ENCODE assay signal across 14 cellular contexts in the genomic region with DNA sequence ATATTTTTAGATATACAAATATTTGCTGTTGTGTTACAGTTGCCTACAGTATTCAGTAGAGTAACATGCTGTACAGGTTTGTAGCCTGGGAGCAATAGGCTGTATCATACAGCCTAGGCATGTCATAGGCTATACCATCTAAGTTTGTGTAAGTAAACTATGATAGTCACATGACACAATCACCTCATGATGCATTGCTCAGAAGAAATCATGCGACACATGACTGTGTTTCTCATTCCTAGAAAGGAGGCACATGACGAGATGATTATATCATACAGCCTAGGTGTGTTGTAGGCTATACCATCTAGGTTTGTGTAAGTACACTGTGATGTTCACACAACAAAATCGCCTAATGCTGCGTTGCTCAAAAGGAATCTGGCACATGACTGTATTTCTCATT. TPM values are rescaled to one million over a fixed set of nuclear protein-coding genes. Genes with fewer than 3 reads are reported as not detected.
DNase-seq lines count a peak whose midpoint lies in the region; ATAC-seq and TF ChIP-seq lines count a peak whose summit lies in the region.
"Had no signal": no experiment of that assay in that cellular context is flagged by ENCODE, and none has a peak within 500 bp of the region (broad histone marks: within the 10 kb centered on the region; RNA-seq: fewer than 3 reads in every experiment).

No MANE protein-coding gene starts in this region.

- H3K27ac ChIP-seq in HEK293 (ENCODE audit: extremely low read depth, low read depth, low read length) (no peak overlapping the region), foreskin keratinocyte (no peak overlapping the region)

- no peaks in the 10 kb centered on the region for H3K4me1 ChIP-seq in HEK293 (ENCODE audit: control insufficient read depth, insufficient read depth, low read length)
- no peaks in the 10 kb centered on the region for H3K4me1 ChIP-seq in foreskin keratinocyte
- H3K4me1 ChIP-seq: BE2C had no signal

- H3K27me3 ChIP-seq in foreskin keratinocyte, result no peaks in the 10 kb centered on the region
- H3K27me3 ChIP-seq: BE2C had no signal

- CTCF ChIA-PET in HEK293 (lab: Yijun Ruan, JAX), result no interaction called here

- H3K9me3 ChIP-seq in HEK293 (ENCODE audit: control insufficient read depth, insufficient read depth, low read depth, low read length), result no peaks in the 10 kb centered on the region
- H3K9me3 ChIP-seq: BE2C had no signal

- POLR2A ChIA-PET in HEK293 (lab: Yijun Ruan, JAX), result interaction anchor here (0.7 kb wide), 1 partner anchor 333 kb away, joined by 8 read pairs; no protein-coding TSS in a partner anchor

- H3K4me3 ChIP-seq in HEK293 (ENCODE audit: low read depth, low read length), result no peak overlapping the region

- peak; percentile 17 for DNase-seq in ELR (ENCODE audit: low read depth)
- DNase-seq in amniotic epithelial cell (ENCODE audit: low read depth), result peak; percentile 2
- peak in 1 of 2 donors; percentile 20 for DNase-seq in foreskin keratinocyte
- DNase-seq in iPS-NIHi7 (ENCODE audit: extremely low spot score), result no peak
- DNase-seq in KG1 (lab: John Stamatoyannopoulos, UW), result no peak
- DNase-seq in stimulated activated CD8-positive, alpha-beta memory T cell treated with anti-CD3 and anti-CD28 coated beads, Interleukin-4, amount 100 ng/mL, for 48 hours, result no peak
- DNase-seq: BE2C; CD4-positive, alpha-beta memory T cell; H9; NCI-H1417 treated with DMSO at 0.1 percent for 48 hours; NCI-H226; NCI-H526 treated with DMSO at 0.1 percent for 48 hours; NK-92 treated with Interleukin-12 subunit alpha and Interleukin-12 subunit beta, amount 100 ng/mL, for 24 hours had no signal

- TF ChIP-seq CTCF in HEK293 (tag by site-specific recombination; IDR thresholded peaks at IDR 0.05) (no peak), foreskin keratinocyte (conservative IDR thresholded peaks at IDR 0.05) (no peak)

- peak; percentile 15 for ATAC-seq in foreskin keratinocyte

- H3K36me3 ChIP-seq in HEK293 (ENCODE audit: control insufficient read depth in 2 of 2, insufficient read depth in 1 of 2, low read length in 2 of 2), result peaks cover 0 to 21% of the 10 kb centered on the region in 2 experiments; a peak in 1 of 3 replicates

TF ChIP-seq in HEK293, 187 proteins besides CTCF, POLR2A, EP300 and RAD21 (continues in another document):
- no peak for TF ChIP-seq ZNF660 (tag by site-specific recombination; IDR thresholded peaks at IDR 0.05)
- TF ChIP-seq ZNF121 (tag by site-specific recombination; IDR thresholded peaks at IDR 0.05), result no peak
- no peak for TF ChIP-seq ZNF302 (tag by site-specific recombination; IDR thresholded peaks at IDR 0.05; ENCODE audit: low read depth)
- no peak for TF ChIP-seq ZNF549 (tag by site-specific recombination; IDR thresholded peaks at IDR 0.05)
- 0 out of 2 replicates have a peak, but pooled peaks have one; percentile 29 for TF ChIP-seq ZNF366 (tag by site-specific recombination; conservative IDR thresholded peaks at IDR 0.05)
- no peak for TF ChIP-seq GLI4 (tag by site-specific recombination; IDR thresholded peaks at IDR 0.05)
- TF ChIP-seq, protein P1, sequence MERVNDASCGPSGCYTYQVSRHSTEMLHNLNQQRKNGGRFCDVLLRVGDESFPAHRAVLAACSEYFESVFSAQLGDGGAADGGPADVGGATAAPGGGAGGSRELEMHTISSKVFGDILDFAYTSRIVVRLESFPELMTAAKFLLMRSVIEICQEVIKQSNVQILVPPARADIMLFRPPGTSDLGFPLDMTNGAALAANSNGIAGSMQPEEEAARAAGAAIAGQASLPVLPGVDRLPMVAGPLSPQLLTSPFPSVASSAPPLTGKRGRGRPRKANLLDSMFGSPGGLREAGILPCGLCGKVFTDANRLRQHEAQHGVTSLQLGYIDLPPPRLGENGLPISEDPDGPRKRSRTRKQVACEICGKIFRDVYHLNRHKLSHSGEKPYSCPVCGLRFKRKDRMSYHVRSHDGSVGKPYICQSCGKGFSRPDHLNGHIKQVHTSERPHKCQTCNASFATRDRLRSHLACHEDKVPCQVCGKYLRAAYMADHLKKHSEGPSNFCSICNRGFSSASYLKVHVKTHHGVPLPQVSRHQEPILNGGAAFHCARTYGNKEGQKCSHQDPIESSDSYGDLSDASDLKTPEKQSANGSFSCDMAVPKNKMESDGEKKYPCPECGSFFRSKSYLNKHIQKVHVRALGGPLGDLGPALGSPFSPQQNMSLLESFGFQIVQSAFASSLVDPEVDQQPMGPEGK (tag by site-specific recombination; IDR thresholded peaks at IDR 0.05), result no peak
- TF ChIP-seq, protein P2, sequence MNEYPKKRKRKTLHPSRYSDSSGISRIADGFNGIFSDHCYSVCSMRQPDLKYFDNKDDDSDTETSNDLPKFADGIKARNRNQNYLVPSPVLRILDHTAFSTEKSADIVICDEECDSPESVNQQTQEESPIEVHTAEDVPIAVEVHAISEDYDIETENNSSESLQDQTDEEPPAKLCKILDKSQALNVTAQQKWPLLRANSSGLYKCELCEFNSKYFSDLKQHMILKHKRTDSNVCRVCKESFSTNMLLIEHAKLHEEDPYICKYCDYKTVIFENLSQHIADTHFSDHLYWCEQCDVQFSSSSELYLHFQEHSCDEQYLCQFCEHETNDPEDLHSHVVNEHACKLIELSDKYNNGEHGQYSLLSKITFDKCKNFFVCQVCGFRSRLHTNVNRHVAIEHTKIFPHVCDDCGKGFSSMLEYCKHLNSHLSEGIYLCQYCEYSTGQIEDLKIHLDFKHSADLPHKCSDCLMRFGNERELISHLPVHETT (tag by site-specific recombination; IDR thresholded peaks at IDR 0.05), result no peak
- TF ChIP-seq ZNF623 (tag by site-specific recombination; IDR thresholded peaks at IDR 0.05), result no peak
- TF ChIP-seq, protein P3, sequence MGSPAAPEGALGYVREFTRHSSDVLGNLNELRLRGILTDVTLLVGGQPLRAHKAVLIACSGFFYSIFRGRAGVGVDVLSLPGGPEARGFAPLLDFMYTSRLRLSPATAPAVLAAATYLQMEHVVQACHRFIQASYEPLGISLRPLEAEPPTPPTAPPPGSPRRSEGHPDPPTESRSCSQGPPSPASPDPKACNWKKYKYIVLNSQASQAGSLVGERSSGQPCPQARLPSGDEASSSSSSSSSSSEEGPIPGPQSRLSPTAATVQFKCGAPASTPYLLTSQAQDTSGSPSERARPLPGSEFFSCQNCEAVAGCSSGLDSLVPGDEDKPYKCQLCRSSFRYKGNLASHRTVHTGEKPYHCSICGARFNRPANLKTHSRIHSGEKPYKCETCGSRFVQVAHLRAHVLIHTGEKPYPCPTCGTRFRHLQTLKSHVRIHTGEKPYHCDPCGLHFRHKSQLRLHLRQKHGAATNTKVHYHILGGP (tag by site-specific recombination; IDR thresholded peaks at IDR 0.05), result peak; percentile 98
- no peak for TF ChIP-seq TRIM28 (IDR thresholded peaks at IDR 0.05; ENCODE audit: borderline replicate concordance, low read length)
- TF ChIP-seq, protein P4, sequence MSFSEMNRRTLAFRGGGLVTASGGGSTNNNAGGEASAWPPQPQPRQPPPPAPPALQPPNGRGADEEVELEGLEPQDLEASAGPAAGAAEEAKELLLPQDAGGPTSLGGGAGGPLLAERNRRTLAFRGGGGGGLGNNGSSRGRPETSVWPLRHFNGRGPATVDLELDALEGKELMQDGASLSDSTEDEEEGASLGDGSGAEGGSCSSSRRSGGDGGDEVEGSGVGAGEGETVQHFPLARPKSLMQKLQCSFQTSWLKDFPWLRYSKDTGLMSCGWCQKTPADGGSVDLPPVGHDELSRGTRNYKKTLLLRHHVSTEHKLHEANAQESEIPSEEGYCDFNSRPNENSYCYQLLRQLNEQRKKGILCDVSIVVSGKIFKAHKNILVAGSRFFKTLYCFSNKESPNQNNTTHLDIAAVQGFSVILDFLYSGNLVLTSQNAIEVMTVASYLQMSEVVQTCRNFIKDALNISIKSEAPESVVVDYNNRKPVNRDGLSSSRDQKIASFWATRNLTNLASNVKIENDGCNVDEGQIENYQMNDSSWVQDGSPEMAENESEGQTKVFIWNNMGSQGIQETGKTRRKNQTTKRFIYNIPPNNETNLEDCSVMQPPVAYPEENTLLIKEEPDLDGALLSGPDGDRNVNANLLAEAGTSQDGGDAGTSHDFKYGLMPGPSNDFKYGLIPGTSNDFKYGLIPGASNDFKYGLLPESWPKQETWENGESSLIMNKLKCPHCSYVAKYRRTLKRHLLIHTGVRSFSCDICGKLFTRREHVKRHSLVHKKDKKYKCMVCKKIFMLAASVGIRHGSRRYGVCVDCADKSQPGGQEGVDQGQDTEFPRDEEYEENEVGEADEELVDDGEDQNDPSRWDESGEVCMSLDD (tag by site-specific recombination; IDR thresholded peaks at IDR 0.05), result no peak
- TF ChIP-seq MEIS1 (CRISPR knock-in tag; IDR thresholded peaks at IDR 0.05; ENCODE audit: borderline replicate concordance), result no peak
- no peak for TF ChIP-seq ZBTB7A (tag by site-specific recombination; IDR thresholded peaks at IDR 0.05; ENCODE audit: low read depth)
- no peak for TF ChIP-seq ZNF19 (tag by site-specific recombination; IDR thresholded peaks at IDR 0.05; ENCODE audit: low read depth)
- TF ChIP-seq WT1 (tag by site-specific recombination; IDR thresholded peaks at IDR 0.05), result no peak
- no peak for TF ChIP-seq ZNF626 (tag by site-specific recombination; IDR thresholded peaks at IDR 0.05)
- no peak for TF ChIP-seq ZNF175 (tag by site-specific recombination; IDR thresholded peaks at IDR 0.05)
- TF ChIP-seq ZNF416 (tag by site-specific recombination; IDR thresholded peaks at IDR 0.05), result no peak
- TF ChIP-seq ZNF558 (tag by site-specific recombination; IDR thresholded peaks at IDR 0.05), result no peak

RNA-seq across cellular contexts. Expression of a gene that starts 31.9 kb away (rescaled TPM):
- 27.3 and 27.8 TPM in 2 replicates for total RNA-seq in foreskin keratinocyte
- polyA plus RNA-seq in foreskin keratinocyte, result 31.2 and 36.6 TPM in 2 replicates

RNA-seq across cellular contexts. Expression of a gene that starts 59.9 kb away (rescaled TPM):
- total RNA-seq in foreskin keratinocyte, result 3.9 and 4.2 TPM in 2 replicates
- 0.60 and 0.65 TPM in 2 replicates for polyA plus RNA-seq in foreskin keratinocyte

Comparison
In these comparisons a context has a peak if more than half of its experiments do, and no peak if none do; other contexts are left out.
1. DNase-seq: peak in ELR (single experiment) and amniotic epithelial cell (single experiment); none in iPS-NIHi7 (single experiment), KG1 (single experiment) and stimulated activated CD8-positive, alpha-beta memory T cell treated with anti-CD3 and anti-CD28 coated beads, Interleukin-4, amount 100 ng/mL, for 48 hours (single experiment).